8 cellular contexts compared by ENCODE assay signal in genomic region chr4:152779513-152780266, GRCh38. TPM values are rescaled to one million over a fixed set of nuclear protein-coding genes. Genes with fewer than 3 reads are reported as not detected.
DNase-seq lines count a peak whose midpoint lies in the region; ATAC-seq and TF ChIP-seq lines count a peak whose summit lies in the region.

TSS of gene ARFIP1 (plus strand) at chr4:152779954. CDS start at chr4:152829634, 49,680 bp downstream.
TSS of gene TIGD4 (minus strand) at chr4:152779730. CDS start at chr4:152771004, 8,726 bp downstream.

- peak within 1 kb of the TSS; percentile 94 for H3K4me2 ChIP-seq in OCI-LY3 (ENCODE audit: low read length)

- peaks cover 13% of the 10 kb centered on the region for H3K27me3 ChIP-seq in OCI-LY3 (ENCODE audit: low read depth, low read length)

- peak within 1 kb of the TSS; percentile 98 for H2AFZ ChIP-seq in OCI-LY3 (ENCODE audit: low read depth, low read length)

- peak within 1 kb of the TSS; percentile 37 for H3K27ac ChIP-seq in OCI-LY3 (ENCODE audit: low read length)

- H3K4me3 ChIP-seq in OCI-LY3 (ENCODE audit: low read length), result peak within 1 kb of the TSS; percentile 81
- H3K4me3 ChIP-seq in epithelial cell of proximal tubule (ENCODE audit: low read depth, low read length), result peak within 1 kb of the TSS; percentile 91

- no peaks in the 10 kb centered on the region for H3K36me3 ChIP-seq in OCI-LY3 (replicated peaks; ENCODE audit: low read depth, low read length)

- no peaks in the 10 kb centered on the region for H4K20me1 ChIP-seq in OCI-LY3 (ENCODE audit: insufficient read depth, low read length)

- H3K9me3 ChIP-seq in OCI-LY3 (ENCODE audit: insufficient read depth, low read length), result no peaks in the 10 kb centered on the region

- peak within 1 kb of the TSS; percentile 74 for H3K9ac ChIP-seq in OCI-LY3 (ENCODE audit: low read length)

- peak; percentile 83 for DNase-seq in DMS114 treated with DMSO at 0.1 percent for 48 hours (lab: John Stamatoyannopoulos, UW; ENCODE audit: unreplicated experiment)
- peak; percentile 69 for DNase-seq in HuH-7.5 (ENCODE audit: low spot score)
- DNase-seq in activated T-cell treated with anti-CD3 and anti-CD28 coated beads for 4 hours, result peak; percentile 92
- peak; percentile 80 for DNase-seq in epithelial cell of proximal tubule (ENCODE audit: low read depth)
- DNase-seq in mucosa of gallbladder (ENCODE audit: low spot score), result peak; percentile 98
- peak; percentile 83 to 85 for DNase-seq in stimulated activated CD8-positive, alpha-beta memory T cell treated with anti-CD3 and anti-CD28 coated beads, Interleukin-4, amount 100 ng/mL, for 4 hours (ENCODE audit: low read depth in 2 of 2, low spot score in 1 of 2)

- peaks cover 43% of the 10 kb centered on the region for H3K79me2 ChIP-seq in OCI-LY3 (ENCODE audit: low read length)

- peak; percentile 69 for TF ChIP-seq CTCF in OCI-LY3 (IDR thresholded peaks at IDR 0.05; ENCODE audit: low read depth, low read length)
- TF ChIP-seq CTCF in epithelial cell of proximal tubule (conservative IDR thresholded peaks at IDR 0.05; ENCODE audit: low read depth, low read length), result peak; percentile 39

- H3K4me1 ChIP-seq in OCI-LY3 (ENCODE audit: low read length), result peaks cover 24% of the 10 kb centered on the region

- ATAC-seq in GM21526 (IDR thresholded peaks at IDR 0.05; ENCODE audit: low FRiP score, unreplicated experiment), result peak; percentile 95

RNA-seq across cellular contexts. Expression of gene ARFIP1, which starts in this region (rescaled TPM):
- total RNA-seq in epithelial cell of proximal tubule, result 29.1 and 33.9 TPM in 2 replicates
- 44.4 TPM for total RNA-seq in mucosa of gallbladder

RNA-seq across cellular contexts. Expression of gene TIGD4, which starts in this region (rescaled TPM):
- 0.12 and 0.36 TPM in 2 replicates for total RNA-seq in epithelial cell of proximal tubule
- 0.92 TPM for total RNA-seq in mucosa of gallbladder

Comparison
In these comparisons a context has a peak if more than half of its experiments do, and no peak if none do; other contexts are left out.
1. Peak in every context shown above with its lines: DNase-seq, ATAC-seq, H3K4me3 ChIP-seq and H3K27ac ChIP-seq.